8 cellular contexts compared by ENCODE assay signal in genomic region chr7:149125864-149126661, GRCh38. TPM values are rescaled to one million over a fixed set of nuclear protein-coding genes. Genes with fewer than 3 reads are reported as not detected.
DNase-seq lines count a peak whose midpoint lies in the region; TF ChIP-seq lines count a peak whose summit lies in the region.

ZNF425 (minus strand) TSS chr7:149126324; CDS start chr7:149126213, 111 bp downstream.

- peak; percentile 99 for TF ChIP-seq CTCF in GM10266 (IDR thresholded peaks at IDR 0.05; ENCODE audit: control insufficient read depth, insufficient read depth, low read depth, missing control alignments)
- TF ChIP-seq CTCF in HFFc6 (IDR thresholded peaks at IDR 0.05): peak; percentile 98
- TF ChIP-seq CTCF in ovary (IDR thresholded peaks at IDR 0.05): peak; percentile 98 to 99 (median 99)
- TF ChIP-seq CTCF in thyroid gland (IDR thresholded peaks at IDR 0.05): peak; percentile 89 to 98 (median 94)

- peak within 1 kb of the TSS; percentile 96 for H3K27ac Mint-ChIP-seq in HFFc6
- peak within 1 kb of the TSS; percentile 99 for H3K27ac Mint-ChIP-seq in activated naive CD4-positive, alpha-beta T cell treated with anti-CD3 and anti-CD28 coated beads, Interleukin-2, amount 50 U/mL, for 24 hours

- H3K36me3 ChIP-seq in ovary (no peaks in the 10 kb centered on the region), thyroid gland (no peaks in the 10 kb centered on the region)

- no peaks in the 10 kb centered on the region for H3K9me3 ChIP-seq in ovary
- no peaks in the 10 kb centered on the region for H3K9me3 ChIP-seq in thyroid gland

- TF ChIP-seq EP300 in ovary (IDR thresholded peaks at IDR 0.05): no peak

- H3K4me3 Mint-ChIP-seq in HFFc6: peak within 1 kb of the TSS; percentile 95
- H3K4me3 Mint-ChIP-seq in activated naive CD4-positive, alpha-beta T cell treated with anti-CD3 and anti-CD28 coated beads, Interleukin-2, amount 50 U/mL, for 24 hours: peak within 1 kb of the TSS; percentile 96

- H3K27me3 ChIP-seq in ovary (no peaks in the 10 kb centered on the region), thyroid gland (no peaks in the 10 kb centered on the region)

- peaks cover 18% of the 10 kb centered on the region for H3K4me1 Mint-ChIP-seq in HFFc6 (ENCODE audit: low read depth)
- H3K4me1 Mint-ChIP-seq in activated naive CD4-positive, alpha-beta T cell treated with anti-CD3 and anti-CD28 coated beads, Interleukin-2, amount 50 U/mL, for 24 hours: peaks cover 21% of the 10 kb centered on the region

- DNase-seq in GM10266 (ENCODE audit: extremely low spot score): peak; percentile 96
- peak; percentile 82 for DNase-seq in HFFc6
- DNase-seq in MV-4-11 (lab: John Stamatoyannopoulos, UW): peak; percentile 84
- peak; percentile 91 for DNase-seq in SK-N-DZ (ENCODE audit: low spot score)
- peak; percentile 94 for DNase-seq in glomerular visceral epithelial cell (ENCODE audit: extremely low spot score)
- DNase-seq in ovary: peak; percentile 91 to 97 (median 95)
- DNase-seq in thyroid gland: peak; percentile 92 to 95

- H3K27ac ChIP-seq in ovary: peak within 1 kb of the TSS; percentile 66 to 88
- H3K27ac ChIP-seq in thyroid gland: peak within 1 kb of the TSS; percentile 83 to 95 (median 88)

- 0% methylated on average over 66 to 72 of the region's 72 CpGs for WGBS in ovary, 3 donors
- 0 to 1% methylated on average over 26 to 37 of the region's 72 CpGs for WGBS in thyroid gland, 2 donors

- H3K36me3 Mint-ChIP-seq in HFFc6 (ENCODE audit: low read depth): peaks cover 21% of the 10 kb centered on the region
- H3K36me3 Mint-ChIP-seq in activated naive CD4-positive, alpha-beta T cell treated with anti-CD3 and anti-CD28 coated beads, Interleukin-2, amount 50 U/mL, for 24 hours: peaks cover 7% of the 10 kb centered on the region

- TF ChIP-seq POLR2A in ovary (IDR thresholded peaks at IDR 0.05): peak; percentile 89
- peak in 1 of 2 donors; percentile 94 for TF ChIP-seq POLR2A in thyroid gland (IDR thresholded peaks at IDR 0.05)

- H3K4me3 ChIP-seq in ovary: peak within 1 kb of the TSS; percentile 72
- H3K4me3 ChIP-seq in thyroid gland (replicated peaks in 1 of 3): peak within 1 kb of the TSS; percentile 68 to 92 (median 92)

- H3K4me1 ChIP-seq in ovary (ENCODE audit: insufficient read depth) (peaks cover 2% of the 10 kb centered on the region), thyroid gland (peaks cover 12 to 13% of the 10 kb centered on the region in 2 donors)

- intact Hi-C loops in ovary (cut with DNase I) (loop anchor here in 1 of 4 donors (2.0 kb wide), 1 partner anchor 35 kb away; the partner anchor contains the start of gene ZNF786), thyroid gland (cut with DNase I) (no loop called here)

- H3K9me3 Mint-ChIP-seq in HFFc6: peaks cover 6% of the 10 kb centered on the region
- H3K9me3 Mint-ChIP-seq in activated naive CD4-positive, alpha-beta T cell treated with anti-CD3 and anti-CD28 coated beads, Interleukin-2, amount 50 U/mL, for 24 hours: no peaks in the 10 kb centered on the region

- H3K27me3 Mint-ChIP-seq in HFFc6 (ENCODE audit: insufficient read depth): peaks cover 7% of the 10 kb centered on the region
- no peaks in the 10 kb centered on the region for H3K27me3 Mint-ChIP-seq in activated naive CD4-positive, alpha-beta T cell treated with anti-CD3 and anti-CD28 coated beads, Interleukin-2, amount 50 U/mL, for 24 hours

RNA-seq across cellular contexts. Expression of gene ZNF425, which starts in this region (rescaled TPM):
- total RNA-seq in HFFc6 (2021; fragmentation: NEBNext Ultra II Directional; extraction: Animal tissue kit (Norgen Biotek cat#: 25700)): 1 to 10 TPM; 1.9 to 3.0 (median 2.2) TPM
- 2.9 and 3.3 TPM in 2 replicates for polyA plus RNA-seq in SK-N-DZ (2014; cell fraction: cytosol; rRNA removed)
- polyA plus RNA-seq in SK-N-DZ (2014; cell fraction: nucleus; rRNA removed): 0.83 and 1.5 TPM in 2 replicates
- 1 to 10 TPM; 1.4 to 4.7 (median 3.8) TPM for total RNA-seq in ovary
- polyA plus RNA-seq in ovary: 1 to 10 TPM; 2.9 to 9.0 TPM
- 10 to 100 TPM in 1 of 4 donors, 1 to 10 TPM in 3; 3.3 to 12.8 (median 3.7) TPM for total RNA-seq in thyroid gland

Comparison
In these comparisons a context has a peak if more than half of its experiments do, and no peak if none do; other contexts are left out.
1. Peak in every context shown above with its lines: DNase-seq, H3K4me3 ChIP-seq and H3K27ac ChIP-seq.